ENCODE assay signal across 16 cellular contexts in the genomic region with DNA sequence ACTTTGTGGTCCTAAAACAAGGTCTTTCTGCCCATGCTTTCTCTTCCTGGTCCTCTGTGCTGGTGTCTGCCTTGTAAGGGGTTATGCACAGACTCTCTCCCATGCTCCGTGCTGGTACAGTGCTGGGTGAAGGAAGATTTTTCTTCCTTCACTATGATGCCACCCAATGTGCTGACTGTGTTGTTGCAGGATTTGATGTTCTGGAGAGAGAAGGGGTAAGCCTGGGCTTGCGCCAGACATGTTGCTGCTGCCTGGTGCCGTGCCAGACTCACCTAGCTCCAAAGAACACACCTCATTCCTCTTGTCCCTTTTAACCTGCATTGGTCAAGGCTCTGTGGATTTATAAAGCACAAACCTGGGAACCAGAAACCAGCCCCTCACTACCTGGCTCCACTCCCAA. TPM values are rescaled to one million over a fixed set of nuclear protein-coding genes. Genes with fewer than 3 reads are reported as not detected.
A peak's percentile ranks its signal among the peaks of the same experiment; 100 is the strongest.
DNase-seq lines count a peak whose midpoint lies in the region; ATAC-seq and TF ChIP-seq lines count a peak whose summit lies in the region.
"Had no signal": no experiment of that assay in that cellular context is flagged by ENCODE, and none has a peak within 500 bp of the region (broad histone marks: within the 10 kb centered on the region; RNA-seq: fewer than 3 reads in every experiment).

No MANE protein-coding gene starts in this region.

- no peak for TF ChIP-seq CTCF in endodermal cell (conservative IDR thresholded peaks at IDR 0.05)

- H3K79me2 ChIP-seq in mesendoderm (ENCODE audit: control insufficient read depth, insufficient read depth, low read length), result no peaks in the 10 kb centered on the region

- H3K18ac ChIP-seq in mesendoderm (ENCODE audit: low read length), result no peak overlapping the region

- H3K4me2 ChIP-seq in mesendoderm (ENCODE audit: low read length), result no peak overlapping the region

- H2BK120ac ChIP-seq in mesendoderm (ENCODE audit: low read depth, low read length), result no peak overlapping the region

- no peak overlapping the region for H2AK5ac ChIP-seq in mesendoderm (ENCODE audit: low read length)

- H3K4me1 ChIP-seq in CD4-positive, CD25-positive, alpha-beta regulatory T cell (ENCODE audit: control insufficient read depth, insufficient read depth, low read length, poor library complexity, severe bottlenecking), result no peaks in the 10 kb centered on the region
- no peaks in the 10 kb centered on the region for H3K4me1 ChIP-seq in mesendoderm (ENCODE audit: control insufficient read depth, low read depth, low read length)
- no peaks in the 10 kb centered on the region for H3K4me1 ChIP-seq in endodermal cell (ENCODE audit: control insufficient read depth, insufficient read depth, low read length)
- H3K4me1 ChIP-seq: heart left ventricle, right atrium auricular region, transverse colon had no signal

- no peak overlapping the region for H3K23ac ChIP-seq in mesendoderm (ENCODE audit: low read length)

- H3K4ac ChIP-seq in mesendoderm (ENCODE audit: low read depth, low read length), result no peak overlapping the region

- H4K5ac ChIP-seq in mesendoderm (ENCODE audit: low read length), result no peak overlapping the region

- no peaks in the 10 kb centered on the region for H3K9me3 ChIP-seq in CD4-positive, CD25-positive, alpha-beta regulatory T cell (ENCODE audit: control insufficient read depth in 2 of 2, low read length in 2 of 2)
- H3K9me3 ChIP-seq in endodermal cell (ENCODE audit: control insufficient read depth, low read length), result no peaks in the 10 kb centered on the region
- H3K9me3 ChIP-seq: heart left ventricle, right atrium auricular region, transverse colon had no signal

- ATAC-seq in CD4-positive, CD25-positive, alpha-beta regulatory T cell (ENCODE audit: low read depth in 2 of 2), result peak in 1 of 2 donors; percentile 24
- ATAC-seq in activated CD8-positive, alpha-beta T cell treated with anti-CD3 and anti-CD28 coated beads, Interleukin-2, amount 10 ng/mL, durations not matched to agents 7 days and 5 days, result no peak
- no peak for ATAC-seq in GM19023 (IDR thresholded peaks at IDR 0.05; ENCODE audit: unreplicated experiment)
- ATAC-seq: heart left ventricle had no signal

- CTCF ChIA-PET in activated CD8-positive, alpha-beta T cell treated with anti-CD3 and anti-CD28 coated beads, Interleukin-2, amount 10 ng/mL, durations not matched to agents 7 days and 5 days (lab: Charles Lee), result interaction anchor here (0.7 kb wide), 1 partner anchor 191 kb away, joined by 3 read pairs; no protein-coding TSS in a partner anchor

- H3K27me3 Mint-ChIP-seq in CD4-positive, CD25-positive, alpha-beta regulatory T cell, result no peaks in the 10 kb centered on the region
- H3K27me3 Mint-ChIP-seq in IgD-negative memory B cell (no peaks in the 10 kb centered on the region), endodermal cell (ENCODE audit: insufficient read depth) (no peaks in the 10 kb centered on the region)
- no peaks in the 10 kb centered on the region for H3K27me3 Mint-ChIP-seq in activated CD8-positive, alpha-beta T cell treated with anti-CD3 and anti-CD28 coated beads, Interleukin-2, amount 10 ng/mL, durations not matched to agents 7 days and 5 days (ENCODE audit: low read depth)

- no peak overlapping the region for H4K8ac ChIP-seq in mesendoderm (ENCODE audit: low read depth, low read length)

- H3K79me1 ChIP-seq in mesendoderm (ENCODE audit: low read length), result no peaks in the 10 kb centered on the region

- H3K4me1 Mint-ChIP-seq in CD4-positive, CD25-positive, alpha-beta regulatory T cell, result peaks cover 10 to 27% (median 13%) of the 10 kb centered on the region in 4 donors
- H3K4me1 Mint-ChIP-seq in IgD-negative memory B cell (peaks cover 2 to 9% (median 5%) of the 10 kb centered on the region in 3 donors), endodermal cell (no peaks in the 10 kb centered on the region)
- peaks cover under 1% of the 10 kb centered on the region for H3K4me1 Mint-ChIP-seq in activated CD8-positive, alpha-beta T cell treated with anti-CD3 and anti-CD28 coated beads, Interleukin-2, amount 10 ng/mL, durations not matched to agents 7 days and 5 days (ENCODE audit: low read depth)

- H3K36me3 Mint-ChIP-seq in CD4-positive, CD25-positive, alpha-beta regulatory T cell, result peaks cover 65% of the 10 kb centered on the region
- H3K36me3 Mint-ChIP-seq in IgD-negative memory B cell (peaks cover 5% of the 10 kb centered on the region), endodermal cell (ENCODE audit: low read depth) (no peaks in the 10 kb centered on the region)
- peaks cover 78% of the 10 kb centered on the region for H3K36me3 Mint-ChIP-seq in activated CD8-positive, alpha-beta T cell treated with anti-CD3 and anti-CD28 coated beads, Interleukin-2, amount 10 ng/mL, durations not matched to agents 7 days and 5 days (ENCODE audit: low read depth)

- no peaks in the 10 kb centered on the region for H3K9me3 Mint-ChIP-seq in CD4-positive, CD25-positive, alpha-beta regulatory T cell
- H3K9me3 Mint-ChIP-seq in IgD-negative memory B cell (no peaks in the 10 kb centered on the region), endodermal cell (no peaks in the 10 kb centered on the region)
- H3K9me3 Mint-ChIP-seq in activated CD8-positive, alpha-beta T cell treated with anti-CD3 and anti-CD28 coated beads, Interleukin-2, amount 10 ng/mL, durations not matched to agents 7 days and 5 days (ENCODE audit: insufficient read depth), result no peaks in the 10 kb centered on the region

- no peaks in the 10 kb centered on the region for H3K27me3 ChIP-seq in CD4-positive, CD25-positive, alpha-beta regulatory T cell (ENCODE audit: control insufficient read depth, insufficient read depth, low read length)
- H3K27me3 ChIP-seq in mesendoderm (ENCODE audit: insufficient read depth, low read length, poor library complexity), result no peaks in the 10 kb centered on the region
- H3K27me3 ChIP-seq in endodermal cell (ENCODE audit: control insufficient read depth, insufficient read depth, low read length, poor library complexity, severe bottlenecking), result no peaks in the 10 kb centered on the region
- H3K27me3 ChIP-seq: heart left ventricle, right atrium auricular region, transverse colon had no signal

- H2BK5ac ChIP-seq in mesendoderm (ENCODE audit: low read length), result no peak overlapping the region

- WGBS in mesendoderm (ENCODE audit: extremely low coverage, insufficient coverage, low lambda C conversion rate), result no CpG with 5 or more reads among the region's 3 CpGs
- WGBS in endodermal cell (ENCODE audit: insufficient coverage in 1 of 2, insufficient read length in 1 of 2), 2 experiments, result 88% methylated on average over 3 of the region's 3 CpGs; no CpG with 5 or more reads in 1 of the 2 experiments

- H3K56ac ChIP-seq in mesendoderm (ENCODE audit: low read length), result peak overlapping the region; percentile 49

- H3K9ac ChIP-seq in mesendoderm (ENCODE audit: low read length) (no peak overlapping the region), endodermal cell (ENCODE audit: extremely low read depth, low read length, poor library complexity, severe bottlenecking) (no peak overlapping the region)

- no peak for DNase-seq in CD4-positive, CD25-positive, alpha-beta regulatory T cell
- no peak for DNase-seq in activated CD8-positive, alpha-beta T cell treated with anti-CD3 and anti-CD28 coated beads, Interleukin-2, amount 10 ng/mL, durations not matched to agents 7 days and 5 days
- no peak for DNase-seq in mesendoderm
- no peak for DNase-seq in activated effector memory CD4-positive, alpha-beta T cell treated with Interleukin-2 at 50 U/mL for 16 hours
- no peak for DNase-seq in endodermal cell
- DNase-seq in iPS-NIHi7 (ENCODE audit: extremely low spot score), result no peak
- DNase-seq: activated CD4-positive, CD25-positive, alpha-beta regulatory T cell treated with anti-CD3 and anti-CD28 coated beads, Interleukin-2, amount 50 U/mL, for 72 hours; heart left ventricle; SHP77 treated with DMSO at 0.1 percent for 48 hours; transverse colon had no signal

- peak overlapping the region; percentile 33 for H3K27ac ChIP-seq in CD4-positive, CD25-positive, alpha-beta regulatory T cell (ENCODE audit: insufficient read depth, low read length, poor library complexity, severe bottlenecking)
- H3K27ac ChIP-seq in mesendoderm (ENCODE audit: low read depth, low read length) (no peak overlapping the region), endodermal cell (ENCODE audit: low read depth, low read length) (no peak overlapping the region)
- H3K27ac ChIP-seq: C4-2B, heart left ventricle, right atrium auricular region, transverse colon had no signal

- POLR2A ChIA-PET in activated CD8-positive, alpha-beta T cell treated with anti-CD3 and anti-CD28 coated beads, Interleukin-2, amount 10 ng/mL, durations not matched to agents 7 days and 5 days (lab: Charles Lee), result no interaction called here

- H3K4me3 Mint-ChIP-seq in CD4-positive, CD25-positive, alpha-beta regulatory T cell, result peak overlapping the region in 1 of 4 donors; percentile 55
- no peak overlapping the region for H3K4me3 Mint-ChIP-seq in IgD-negative memory B cell
- no peak overlapping the region for H3K4me3 Mint-ChIP-seq in activated CD8-positive, alpha-beta T cell treated with anti-CD3 and anti-CD28 coated beads, Interleukin-2, amount 10 ng/mL, durations not matched to agents 7 days and 5 days
- H3K4me3 Mint-ChIP-seq in endodermal cell, result no peak overlapping the region

- peak overlapping the region in 1 of 3 donors; percentile 74 for H3K27ac Mint-ChIP-seq in CD4-positive, CD25-positive, alpha-beta regulatory T cell
- H3K27ac Mint-ChIP-seq in IgD-negative memory B cell (peak overlapping the region in 2 of 3 donors; percentile 49 to 67), endodermal cell (no peak overlapping the region)
- H3K27ac Mint-ChIP-seq in activated CD8-positive, alpha-beta T cell treated with anti-CD3 and anti-CD28 coated beads, Interleukin-2, amount 10 ng/mL, durations not matched to agents 7 days and 5 days, result peak overlapping the region; percentile 51

- H3K4me3 ChIP-seq in CD4-positive, CD25-positive, alpha-beta regulatory T cell (ENCODE audit: low read depth, low read length), result no peak overlapping the region
- no peak overlapping the region for H3K4me3 ChIP-seq in mesendoderm (ENCODE audit: low read length)
- no peak overlapping the region for H3K4me3 ChIP-seq in endodermal cell (ENCODE audit: low read length)
- H3K4me3 ChIP-seq: heart left ventricle, right atrium auricular region, transverse colon had no signal

- no peak overlapping the region for H2BK15ac ChIP-seq in mesendoderm (replicated peaks; ENCODE audit: low read depth)

- peaks cover 96% of the 10 kb centered on the region for H3K36me3 ChIP-seq in CD4-positive, CD25-positive, alpha-beta regulatory T cell (ENCODE audit: control insufficient read depth, insufficient read depth, low read length)
- no peaks in the 10 kb centered on the region for H3K36me3 ChIP-seq in mesendoderm (ENCODE audit: control insufficient read depth, insufficient read depth, low read length)
- no peaks in the 10 kb centered on the region for H3K36me3 ChIP-seq in endodermal cell (ENCODE audit: control insufficient read depth, insufficient read depth, low read length)
- H3K36me3 ChIP-seq: right atrium auricular region, transverse colon had no signal

RNA-seq across cellular contexts. Expression of a gene that starts 28.4 kb away (rescaled TPM):
- 1.8 TPM for total RNA-seq in CD4-positive, CD25-positive, alpha-beta regulatory T cell
- polyA plus RNA-seq in CD4-positive, CD25-positive, alpha-beta regulatory T cell, result under 1 TPM in 2 of 4 donors, not detected in 2; 0.27 to 0.29 TPM
- polyA plus RNA-seq in IgD-negative memory B cell, result 0.50 TPM
- total RNA-seq in activated CD8-positive, alpha-beta T cell treated with anti-CD3 and anti-CD28 coated beads, Interleukin-2, amount 10 ng/mL, durations not matched to agents 7 days and 5 days, result 1 to 10 TPM in 1 of 2 experiments, under 1 TPM in 1; 0.97 to 1.7 TPM
- not detected for polyA plus RNA-seq in mesendoderm (2013, experiment 1 of 2)
- not detected for polyA plus RNA-seq in mesendoderm (2013, experiment 2 of 2)
- total RNA-seq in endodermal cell, result not detected
- polyA plus RNA-seq in endodermal cell (2013, experiment 1 of 2), result not detected
- polyA plus RNA-seq in endodermal cell (2013, experiment 2 of 2), result not detected
- total RNA-seq: heart left ventricle, NCI-H460, right atrium auricular region, transverse colon had no signal
- polyA plus RNA-seq: adipose tissue, heart left ventricle had no signal

RNA-seq across cellular contexts. Expression of a gene that starts 52.4 kb away (rescaled TPM):
- total RNA-seq in CD4-positive, CD25-positive, alpha-beta regulatory T cell, result 28.3 TPM
- polyA plus RNA-seq in CD4-positive, CD25-positive, alpha-beta regulatory T cell, result 10 to 100 TPM in 3 of 4 donors, 1 to 10 TPM in 1; 9.1 to 13.6 (median 11.4) TPM
- 7.7 TPM for polyA plus RNA-seq in IgD-negative memory B cell
- 10 to 100 TPM; 87.0 to 88.4 TPM for total RNA-seq in activated CD8-positive, alpha-beta T cell treated with anti-CD3 and anti-CD28 coated beads, Interleukin-2, amount 10 ng/mL, durations not matched to agents 7 days and 5 days
- polyA plus RNA-seq in mesendoderm (2013, experiment 1 of 2), result 115 TPM
- polyA plus RNA-seq in mesendoderm (2013, experiment 2 of 2), result 118 TPM
- total RNA-seq in endodermal cell, result 10 to 100 TPM; 64.9 to 79.7 TPM
- 84.2 TPM for polyA plus RNA-seq in endodermal cell (2013, experiment 1 of 2)
- polyA plus RNA-seq in endodermal cell (2013, experiment 2 of 2), result 80.7 TPM
